ENCODE assay signal across 1 cellular context in the genomic region with DNA sequence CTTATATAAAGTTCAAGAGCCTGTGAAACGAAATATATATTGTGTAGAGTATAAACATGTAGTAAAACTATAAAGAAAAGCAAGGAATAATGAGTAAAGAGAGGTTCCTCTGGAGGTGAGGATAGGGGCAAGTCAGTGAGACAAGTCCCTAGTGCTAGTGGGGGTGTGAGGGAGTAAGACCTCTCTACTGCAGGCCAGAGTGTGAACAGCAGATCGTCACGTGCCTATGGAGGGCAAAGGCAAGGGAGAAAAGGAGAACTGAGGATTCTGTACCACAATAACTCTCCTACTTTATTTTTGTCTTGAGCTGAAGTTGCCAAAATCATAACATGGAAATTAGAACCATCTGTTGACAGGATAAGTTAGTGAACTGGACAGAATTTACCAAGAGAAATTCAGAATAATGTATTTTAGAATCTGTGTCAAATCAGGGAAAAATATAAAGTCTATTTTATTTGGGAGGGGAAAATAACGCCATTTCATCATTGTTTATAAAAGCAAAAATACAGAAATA.
TF ChIP-seq lines count a peak whose summit lies in the region.

No MANE protein-coding gene starts in this region.

TF ChIP-seq in HCT116, 20 proteins besides CTCF, POLR2A, EP300 and RAD21 (continued from another document):
- no peak for TF ChIP-seq EGR1 (IDR thresholded peaks at IDR 0.05; ENCODE audit: low read depth)
- no peak for TF ChIP-seq ZFX (IDR thresholded peaks at IDR 0.05)
- no peak for TF ChIP-seq YY1 (IDR thresholded peaks at IDR 0.05; ENCODE audit: extremely low read depth, insufficient replicate concordance, low read depth, low read length)
- no peak for TF ChIP-seq JUND (IDR thresholded peaks at IDR 0.05)
- TF ChIP-seq EZH2 (IDR thresholded peaks at IDR 0.05), result no peak
- no peak for TF ChIP-seq CBX3 (IDR thresholded peaks at IDR 0.05; ENCODE audit: low read depth)
- no peak for TF ChIP-seq SIN3A (IDR thresholded peaks at IDR 0.05; ENCODE audit: low read depth)
- TF ChIP-seq SRF (IDR thresholded peaks at IDR 0.05; ENCODE audit: low read depth), result no peak
